ENCODE assay signal across 8 cellular contexts in genomic region chr1:36159614-36160387, GRCh38. TPM values are rescaled to one million over a fixed set of nuclear protein-coding genes. Genes with fewer than 3 reads are reported as not detected.
A peak's percentile ranks its signal among the peaks of the same experiment; 100 is the strongest.
DNase-seq lines count a peak whose midpoint lies in the region; ATAC-seq, FAIRE-seq and TF ChIP-seq lines count a peak whose summit lies in the region.

No MANE protein-coding gene starts in this region.

- CTCF ChIA-PET in activated B cell treated with CpG ODN at 0.5 μM for 24 hours (lab: Charles Lee): interaction anchor here (1.1 to 6.6 kb wide), 5 partner anchors 8 to 126 kb away, joined by 3 to 48 read pairs (median 3); partner anchors contain the start of genes THRAP3 and TRAPPC3

- H3K36me3 Mint-ChIP-seq in activated B cell treated with CpG ODN at 0.5 μM for 24 hours (ENCODE audit: low read depth): peaks cover 7% of the 10 kb centered on the region
- H3K36me3 Mint-ChIP-seq in glutamatergic neuron (ENCODE audit: unreplicated experiment): no peaks in the 10 kb centered on the region

- peak overlapping the region; percentile 55 for H3K27ac Mint-ChIP-seq in activated B cell treated with CpG ODN at 0.5 μM for 24 hours
- H3K27ac Mint-ChIP-seq in glutamatergic neuron (ENCODE audit: unreplicated experiment): no peak overlapping the region

- no peaks in the 10 kb centered on the region for H3K27me3 ChIP-seq in skeletal muscle satellite cell (ENCODE audit: control insufficient read depth, insufficient read depth, low read length)

- H3K4me2 ChIP-seq in skeletal muscle satellite cell (ENCODE audit: low read length): peak overlapping the region; percentile 87

- H3K4me3 Mint-ChIP-seq in activated B cell treated with CpG ODN at 0.5 μM for 24 hours (no peak overlapping the region), glutamatergic neuron (ENCODE audit: unreplicated experiment) (peak overlapping the region; percentile 55)

- FAIRE-seq in RCC 7860 (lab: Jason Lieb, UNC): no peak

- peaks cover 42% of the 10 kb centered on the region for H3K36me3 ChIP-seq in skeletal muscle satellite cell (ENCODE audit: insufficient read depth, low read length)

- H3K27me3 Mint-ChIP-seq in activated B cell treated with CpG ODN at 0.5 μM for 24 hours (no peaks in the 10 kb centered on the region), glutamatergic neuron (ENCODE audit: unreplicated experiment) (peaks cover 8% of the 10 kb centered on the region)

- POLR2A ChIA-PET in activated B cell treated with CpG ODN at 0.5 μM for 24 hours (lab: Charles Lee): interaction anchor here (1.5 to 4.7 kb wide), 3 partner anchors 9 to 64 kb away, joined by 5 to 95 read pairs (median 7); partner anchors contain the start of genes THRAP3 and TRAPPC3

- peak overlapping the region; percentile 77 for H3K9ac ChIP-seq in skeletal muscle satellite cell (ENCODE audit: low read depth, low read length)

- H3K4me1 ChIP-seq in skeletal muscle satellite cell (ENCODE audit: control insufficient read depth, insufficient read depth, low read length): peaks cover 60% of the 10 kb centered on the region

- no peaks in the 10 kb centered on the region for H3K9me3 Mint-ChIP-seq in activated B cell treated with CpG ODN at 0.5 μM for 24 hours
- H3K9me3 Mint-ChIP-seq in glutamatergic neuron (ENCODE audit: unreplicated experiment): no peaks in the 10 kb centered on the region

- H3K4me1 Mint-ChIP-seq in activated B cell treated with CpG ODN at 0.5 μM for 24 hours (peaks cover 75% of the 10 kb centered on the region), glutamatergic neuron (ENCODE audit: low read depth, unreplicated experiment) (peaks cover 21% of the 10 kb centered on the region)

- intact Hi-C loops in activated B cell treated with CpG ODN at 0.5 μM for 24 hours (cut with micrococcal nuclease): no loop called here

- H3K4me3 ChIP-seq in GM12865 (ENCODE audit: low read depth, low read length): peak overlapping the region; percentile 53
- H3K4me3 ChIP-seq in skeletal muscle satellite cell (ENCODE audit: low read length): peak overlapping the region; percentile 67

- ATAC-seq in activated B cell treated with CpG ODN at 0.5 μM for 24 hours (ENCODE audit: low read depth): no peak
- ATAC-seq in GM18868 (IDR thresholded peaks at IDR 0.05; ENCODE audit: unreplicated experiment): no peak

- TF ChIP-seq CTCF in GM12865 (IDR thresholded peaks at IDR 0.05; ENCODE audit: insufficient read depth, low read depth, low read length, missing control alignments) (no peak), activated B cell treated with CpG ODN at 0.5 μM for 24 hours (IDR thresholded peaks at IDR 0.05) (no peak), glutamatergic neuron (IDR thresholded peaks at IDR 0.05; ENCODE audit: partially characterized antibody, unreplicated experiment) (no peak)

- H3K9me3 ChIP-seq in skeletal muscle satellite cell (replicated peaks; ENCODE audit: low read length): no peaks in the 10 kb centered on the region

- DNase-seq in GM12865 (ENCODE audit: low read depth): no peak
- DNase-seq in activated B cell treated with CpG ODN at 0.5 μM for 24 hours: no peak
- DNase-seq in glutamatergic neuron: no peak
- no peak for DNase-seq in NCI-H510A (lab: John Stamatoyannopoulos, UW)
- no peak for DNase-seq in retina
- DNase-seq in RCC 7860 (ENCODE audit: low spot score): no peak

RNA-seq across cellular contexts. Expression of gene MAP7D1, which starts 3.8 kb away (rescaled TPM):
- total RNA-seq in activated B cell treated with CpG ODN at 0.5 μM for 24 hours (56.5 and 59.9 TPM in 2 replicates), glutamatergic neuron (ENCODE audit: unreplicated experiment) (152 TPM)
- total RNA-seq in skeletal muscle satellite cell (2012; rRNA removed): 94.8 and 187 TPM in 2 replicates

RNA-seq across cellular contexts. Expression of gene TRAPPC3, which starts 10.5 kb away (rescaled TPM):
- total RNA-seq in activated B cell treated with CpG ODN at 0.5 μM for 24 hours (45.3 and 48.5 TPM in 2 replicates), glutamatergic neuron (ENCODE audit: unreplicated experiment) (30.0 TPM)
- total RNA-seq in skeletal muscle satellite cell (2012; rRNA removed): 78.2 and 95.8 TPM in 2 replicates

RNA-seq across cellular contexts. Expression of gene COL8A2, which starts 34.8 kb away (rescaled TPM):
- total RNA-seq in activated B cell treated with CpG ODN at 0.5 μM for 24 hours (0.24 and 0.64 TPM in 2 replicates), glutamatergic neuron (ENCODE audit: unreplicated experiment) (not detected)
- 1.0 and 1.3 TPM in 2 replicates for total RNA-seq in skeletal muscle satellite cell (2012; rRNA removed)
